In the genomic region with DNA sequence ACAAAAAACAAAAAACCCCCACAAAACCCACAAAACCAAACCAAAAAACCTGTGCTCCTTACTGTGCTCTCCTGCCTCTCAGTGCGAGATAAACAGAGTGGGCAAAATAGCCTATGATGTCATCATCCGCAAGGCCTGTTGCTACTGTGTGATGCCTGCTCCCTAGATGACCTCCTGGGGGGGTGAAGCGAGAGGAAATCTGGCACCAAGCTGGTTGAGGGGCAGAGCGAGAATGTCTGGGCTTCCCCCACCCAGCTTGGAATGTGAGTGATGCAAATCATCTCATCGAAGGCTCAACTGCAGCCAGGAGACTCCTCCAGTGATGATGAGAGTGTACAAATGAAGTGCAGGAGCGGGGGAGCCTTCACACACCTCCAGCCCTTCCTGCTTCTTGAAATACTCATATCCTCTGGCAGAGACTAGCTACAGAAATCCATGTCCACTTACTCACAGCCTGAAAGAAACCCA, we compare ENCODE assay signal across 9 cellular contexts. TPM values are rescaled to one million over a fixed set of nuclear protein-coding genes. Genes with fewer than 3 reads are reported as not detected.
DNase-seq lines count a peak whose midpoint lies in the region; ATAC-seq lines count a peak whose summit lies in the region.
"Had no signal": no experiment of that assay in that cellular context is flagged by ENCODE, and none has a peak within 500 bp of the region (broad histone marks: within the 10 kb centered on the region; RNA-seq: fewer than 3 reads in every experiment).

No MANE protein-coding gene starts in this region.

- intact Hi-C loops in activated CD4-positive, alpha-beta T cell treated with anti-CD3 and anti-CD28 coated beads, Interleukin-2, amount 10 ng/mL, durations not matched to agents 24 days and 14 days (cut with micrococcal nuclease) = loop anchor here (5.0 kb wide), 1 partner anchor 277 kb away; no protein-coding TSS in a partner anchor

- no peak overlapping the region for H3K4me3 ChIP-seq in SJSA1

- peak overlapping the region; percentile 58 for H3K27ac Mint-ChIP-seq in activated CD4-positive, alpha-beta T cell treated with anti-CD3 and anti-CD28 coated beads, Interleukin-2, amount 10 ng/mL, durations not matched to agents 24 days and 14 days
- H3K27ac Mint-ChIP-seq: CD4-positive, CD25-positive, alpha-beta regulatory T cell had no signal

- peaks cover 7% of the 10 kb centered on the region for H3K27me3 Mint-ChIP-seq in activated CD4-positive, alpha-beta T cell treated with anti-CD3 and anti-CD28 coated beads, Interleukin-2, amount 10 ng/mL, durations not matched to agents 24 days and 14 days

- H3K4me1 Mint-ChIP-seq in activated CD4-positive, alpha-beta T cell treated with anti-CD3 and anti-CD28 coated beads, Interleukin-2, amount 10 ng/mL, durations not matched to agents 24 days and 14 days = peaks cover 45% of the 10 kb centered on the region

- no peaks in the 10 kb centered on the region for H3K9me3 ChIP-seq in SJSA1 (replicated peaks)

- no peak overlapping the region for H3K4me3 Mint-ChIP-seq in activated CD4-positive, alpha-beta T cell treated with anti-CD3 and anti-CD28 coated beads, Interleukin-2, amount 10 ng/mL, durations not matched to agents 24 days and 14 days
- H3K4me3 Mint-ChIP-seq: CD4-positive, CD25-positive, alpha-beta regulatory T cell had no signal

- peak; percentile 67 for ATAC-seq in HG02759 (IDR thresholded peaks at IDR 0.05; ENCODE audit: unreplicated experiment)

- no peak for DNase-seq in activated CD4-positive, alpha-beta T cell treated with anti-CD3 and anti-CD28 coated beads, Interleukin-2, amount 10 ng/mL, durations not matched to agents 24 days and 14 days
- DNase-seq in activated CD4-positive, alpha-beta T cell treated with anti-CD3 and anti-CD28 coated beads, Interleukin-2, amount 50 U/mL, for 1 hour = no peak
- DNase-seq in SJSA1 (ENCODE audit: low read depth in 1 of 2, low spot score in 2 of 2) (peak; percentile 95), kidney glomerular epithelial cell (lab: John Stamatoyannopoulos, UW) (peak; percentile 99), Ammon's horn (ENCODE audit: low spot score) (no peak), T-helper 9 cell (no peak), NK-92 (lab: John Stamatoyannopoulos, UW; ENCODE audit: unreplicated experiment) (no peak)
- DNase-seq: CD4-positive, CD25-positive, alpha-beta regulatory T cell had no signal

- peak overlapping the region; percentile 52 for H3K27ac ChIP-seq in SJSA1

- H3K9me3 Mint-ChIP-seq in activated CD4-positive, alpha-beta T cell treated with anti-CD3 and anti-CD28 coated beads, Interleukin-2, amount 10 ng/mL, durations not matched to agents 24 days and 14 days = no peaks in the 10 kb centered on the region

- peaks cover 59% of the 10 kb centered on the region for H3K4me1 ChIP-seq in SJSA1 (replicated peaks)

- no peaks in the 10 kb centered on the region; the same call in 1 of the 2 replicates for H3K36me3 ChIP-seq in SJSA1

- H3K36me3 Mint-ChIP-seq in activated CD4-positive, alpha-beta T cell treated with anti-CD3 and anti-CD28 coated beads, Interleukin-2, amount 10 ng/mL, durations not matched to agents 24 days and 14 days (ENCODE audit: low read depth) = peaks cover 7% of the 10 kb centered on the region
- H3K36me3 Mint-ChIP-seq: CD4-positive, CD25-positive, alpha-beta regulatory T cell had no signal

- H3K27me3 ChIP-seq in SJSA1 (replicated peaks) = no peaks in the 10 kb centered on the region

RNA-seq across cellular contexts. Expression of a gene that starts 57.7 kb away (rescaled TPM):
- total RNA-seq in activated CD4-positive, alpha-beta T cell treated with anti-CD3 and anti-CD28 coated beads, Interleukin-2, amount 10 ng/mL, durations not matched to agents 24 days and 14 days = 12.9 and 16.6 TPM in 2 replicates
- total RNA-seq in SJSA1 (2014; rRNA removed; shearing (Covaris generic)) = 35.6 and 49.5 TPM in 2 replicates

Comparison
In these comparisons a context has a peak if more than half of its experiments do, and no peak if none do; other contexts are left out.
1. DNase-seq: peak in SJSA1 (2 of 2) and kidney glomerular epithelial cell (single experiment); none in activated CD4-positive, alpha-beta T cell treated with anti-CD3 and anti-CD28 coated beads, Interleukin-2, amount 10 ng/mL, durations not matched to agents 24 days and 14 days (single experiment), activated CD4-positive, alpha-beta T cell treated with anti-CD3 and anti-CD28 coated beads, Interleukin-2, amount 50 U/mL, for 1 hour (single experiment), Ammon's horn (single experiment), T-helper 9 cell (single experiment) and NK-92 (single experiment).